Comparison of ENCODE assay signal across 1 cellular context in the genomic region with DNA sequence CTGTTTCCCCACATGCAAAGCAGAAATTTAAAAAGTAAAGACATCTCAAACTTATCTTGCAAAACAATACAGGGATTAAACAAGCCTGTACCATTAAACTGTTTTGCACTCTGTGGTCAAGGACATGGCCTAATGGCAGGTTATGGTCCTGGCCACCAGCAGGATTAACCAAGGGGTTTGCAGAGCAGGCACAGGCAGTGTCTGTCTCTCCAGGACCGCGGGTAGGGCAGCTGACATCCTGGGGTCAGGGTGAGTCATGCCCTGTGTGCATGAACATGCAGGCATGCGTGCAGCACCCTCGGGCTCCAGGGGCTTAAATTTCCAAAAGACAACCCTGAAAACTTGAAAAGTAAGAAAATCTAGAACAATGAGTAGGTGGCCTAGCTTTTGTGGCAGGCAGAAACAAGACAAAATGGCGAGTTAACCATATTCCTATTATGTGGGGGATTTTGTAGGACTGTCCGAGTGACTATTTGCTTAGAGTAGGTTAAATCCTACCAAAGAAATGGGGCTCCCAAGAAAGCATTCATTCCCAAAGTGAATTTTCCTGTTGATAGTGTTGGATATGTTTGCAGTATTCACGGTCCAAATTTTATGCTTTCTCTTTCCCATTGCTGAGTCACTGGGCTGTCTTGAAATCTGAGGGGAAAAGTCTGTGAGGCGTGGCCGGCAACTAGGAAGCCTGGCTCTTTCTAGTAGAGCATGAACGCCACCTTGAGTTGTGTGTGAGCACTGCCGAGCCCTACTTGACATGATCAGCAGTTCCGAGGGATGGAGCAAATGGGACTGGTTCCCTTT.
TF ChIP-seq lines count a peak whose summit lies in the region.

No MANE protein-coding gene starts in this region.

TF ChIP-seq in HepG2, 621 proteins besides CTCF, POLR2A, EP300 and RAD21 (continued from another document and continues in another):
- TF ChIP-seq, protein P1, sequence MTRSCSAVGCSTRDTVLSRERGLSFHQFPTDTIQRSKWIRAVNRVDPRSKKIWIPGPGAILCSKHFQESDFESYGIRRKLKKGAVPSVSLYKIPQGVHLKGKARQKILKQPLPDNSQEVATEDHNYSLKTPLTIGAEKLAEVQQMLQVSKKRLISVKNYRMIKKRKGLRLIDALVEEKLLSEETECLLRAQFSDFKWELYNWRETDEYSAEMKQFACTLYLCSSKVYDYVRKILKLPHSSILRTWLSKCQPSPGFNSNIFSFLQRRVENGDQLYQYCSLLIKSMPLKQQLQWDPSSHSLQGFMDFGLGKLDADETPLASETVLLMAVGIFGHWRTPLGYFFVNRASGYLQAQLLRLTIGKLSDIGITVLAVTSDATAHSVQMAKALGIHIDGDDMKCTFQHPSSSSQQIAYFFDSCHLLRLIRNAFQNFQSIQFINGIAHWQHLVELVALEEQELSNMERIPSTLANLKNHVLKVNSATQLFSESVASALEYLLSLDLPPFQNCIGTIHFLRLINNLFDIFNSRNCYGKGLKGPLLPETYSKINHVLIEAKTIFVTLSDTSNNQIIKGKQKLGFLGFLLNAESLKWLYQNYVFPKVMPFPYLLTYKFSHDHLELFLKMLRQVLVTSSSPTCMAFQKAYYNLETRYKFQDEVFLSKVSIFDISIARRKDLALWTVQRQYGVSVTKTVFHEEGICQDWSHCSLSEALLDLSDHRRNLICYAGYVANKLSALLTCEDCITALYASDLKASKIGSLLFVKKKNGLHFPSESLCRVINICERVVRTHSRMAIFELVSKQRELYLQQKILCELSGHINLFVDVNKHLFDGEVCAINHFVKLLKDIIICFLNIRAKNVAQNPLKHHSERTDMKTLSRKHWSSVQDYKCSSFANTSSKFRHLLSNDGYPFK (CRISPR knock-in tag; IDR thresholded peaks at IDR 0.05; ENCODE audit: borderline replicate concordance) = peak; percentile 80; the same call in 1 of the 2 replicates
- TF ChIP-seq EEA1 (CRISPR knock-in tag; IDR thresholded peaks at IDR 0.05; ENCODE audit: borderline replicate concordance) = no peak
- TF ChIP-seq CEBPB (IDR thresholded peaks at IDR 0.05; ENCODE audit: borderline replicate concordance, low read depth, low read length) = no peak
- TF ChIP-seq ZNF460 (CRISPR knock-in tag; IDR thresholded peaks at IDR 0.05; ENCODE audit: borderline replicate concordance) = no peak; the same call in 1 of the 2 replicates
- TF ChIP-seq, protein P2, sequence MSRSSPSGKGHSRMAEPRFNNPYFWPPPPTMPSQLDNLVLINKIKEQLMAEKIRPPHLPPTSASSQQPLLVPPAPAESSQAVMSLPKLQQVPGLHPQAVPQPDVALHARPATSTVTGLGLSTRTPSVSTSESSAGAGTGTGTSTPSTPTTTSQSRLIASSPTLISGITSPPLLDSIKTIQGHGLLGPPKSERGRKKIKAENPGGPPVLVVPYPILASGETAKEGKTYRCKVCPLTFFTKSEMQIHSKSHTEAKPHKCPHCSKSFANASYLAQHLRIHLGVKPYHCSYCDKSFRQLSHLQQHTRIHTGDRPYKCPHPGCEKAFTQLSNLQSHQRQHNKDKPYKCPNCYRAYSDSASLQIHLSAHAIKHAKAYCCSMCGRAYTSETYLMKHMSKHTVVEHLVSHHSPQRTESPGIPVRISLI (CRISPR knock-in tag; IDR thresholded peaks at IDR 0.05; ENCODE audit: borderline replicate concordance) = peak; percentile 71; the same call in 1 of the 2 replicates
- peak; percentile 92 for TF ChIP-seq ZNF878 (CRISPR knock-in tag; IDR thresholded peaks at IDR 0.05)
- TF ChIP-seq, protein P3, sequence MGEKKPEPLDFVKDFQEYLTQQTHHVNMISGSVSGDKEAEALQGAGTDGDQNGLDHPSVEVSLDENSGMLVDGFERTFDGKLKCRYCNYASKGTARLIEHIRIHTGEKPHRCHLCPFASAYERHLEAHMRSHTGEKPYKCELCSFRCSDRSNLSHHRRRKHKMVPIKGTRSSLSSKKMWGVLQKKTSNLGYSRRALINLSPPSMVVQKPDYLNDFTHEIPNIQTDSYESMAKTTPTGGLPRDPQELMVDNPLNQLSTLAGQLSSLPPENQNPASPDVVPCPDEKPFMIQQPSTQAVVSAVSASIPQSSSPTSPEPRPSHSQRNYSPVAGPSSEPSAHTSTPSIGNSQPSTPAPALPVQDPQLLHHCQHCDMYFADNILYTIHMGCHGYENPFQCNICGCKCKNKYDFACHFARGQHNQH (CRISPR knock-in tag; IDR thresholded peaks at IDR 0.05) = peak; percentile 78
- peak; percentile 81 for TF ChIP-seq ZNF614 (CRISPR knock-in tag; IDR thresholded peaks at IDR 0.05; ENCODE audit: borderline replicate concordance)
- TF ChIP-seq PHF20 (CRISPR knock-in tag; IDR thresholded peaks at IDR 0.05) = peak; percentile 45; the same call in 1 of the 2 replicates
- TF ChIP-seq XRCC5 (optimal IDR thresholded peaks at IDR 0.05; ENCODE audit: low read length) = peak; percentile 87
- peak; percentile 59 for TF ChIP-seq ZBTB7B (CRISPR knock-in tag; IDR thresholded peaks at IDR 0.05)
- peak; percentile 94; the same call in 1 of the 2 replicates for TF ChIP-seq ZNF292 (CRISPR knock-in tag; IDR thresholded peaks at IDR 0.05; ENCODE audit: borderline replicate concordance, low read depth)
- peak; percentile 89 for TF ChIP-seq ZNF781 (CRISPR knock-in tag; IDR thresholded peaks at IDR 0.05; ENCODE audit: borderline replicate concordance, not compliant biosample characterization)
- TF ChIP-seq, protein P4, sequence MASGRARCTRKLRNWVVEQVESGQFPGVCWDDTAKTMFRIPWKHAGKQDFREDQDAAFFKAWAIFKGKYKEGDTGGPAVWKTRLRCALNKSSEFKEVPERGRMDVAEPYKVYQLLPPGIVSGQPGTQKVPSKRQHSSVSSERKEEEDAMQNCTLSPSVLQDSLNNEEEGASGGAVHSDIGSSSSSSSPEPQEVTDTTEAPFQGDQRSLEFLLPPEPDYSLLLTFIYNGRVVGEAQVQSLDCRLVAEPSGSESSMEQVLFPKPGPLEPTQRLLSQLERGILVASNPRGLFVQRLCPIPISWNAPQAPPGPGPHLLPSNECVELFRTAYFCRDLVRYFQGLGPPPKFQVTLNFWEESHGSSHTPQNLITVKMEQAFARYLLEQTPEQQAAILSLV (CRISPR knock-in tag; IDR thresholded peaks at IDR 0.05; ENCODE audit: borderline replicate concordance) = peak; percentile 65; the same call in 1 of the 2 replicates
- TF ChIP-seq GABPB1 (CRISPR knock-in tag; IDR thresholded peaks at IDR 0.05) = peak; percentile 68
- TF ChIP-seq, protein P5, sequence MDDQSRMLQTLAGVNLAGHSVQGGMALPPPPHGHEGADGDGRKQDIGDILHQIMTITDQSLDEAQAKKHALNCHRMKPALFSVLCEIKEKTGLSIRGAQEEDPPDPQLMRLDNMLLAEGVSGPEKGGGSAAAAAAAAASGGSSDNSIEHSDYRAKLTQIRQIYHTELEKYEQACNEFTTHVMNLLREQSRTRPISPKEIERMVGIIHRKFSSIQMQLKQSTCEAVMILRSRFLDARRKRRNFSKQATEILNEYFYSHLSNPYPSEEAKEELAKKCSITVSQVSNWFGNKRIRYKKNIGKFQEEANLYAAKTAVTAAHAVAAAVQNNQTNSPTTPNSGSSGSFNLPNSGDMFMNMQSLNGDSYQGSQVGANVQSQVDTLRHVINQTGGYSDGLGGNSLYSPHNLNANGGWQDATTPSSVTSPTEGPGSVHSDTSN (CRISPR knock-in tag; IDR thresholded peaks at IDR 0.05; ENCODE audit: borderline replicate concordance) = no peak
- peak; percentile 38; the same call in 1 of the 2 replicates for TF ChIP-seq POLR2AphosphoS5 (IDR thresholded peaks at IDR 0.05; ENCODE audit: low read depth, low read length)
- TF ChIP-seq ZNF776 (CRISPR knock-in tag; IDR thresholded peaks at IDR 0.05) = no peak
- TF ChIP-seq RFXAP (CRISPR knock-in tag; IDR thresholded peaks at IDR 0.05; ENCODE audit: borderline replicate concordance) = peak; percentile 61; the same call in 1 of the 2 replicates
- TF ChIP-seq NFIC (IDR thresholded peaks at IDR 0.05; ENCODE audit: low read length) = peak; percentile 74
- TF ChIP-seq TBX2 (CRISPR knock-in tag; IDR thresholded peaks at IDR 0.05; ENCODE audit: borderline replicate concordance) = peak; percentile 94
- TF ChIP-seq, protein P6, sequence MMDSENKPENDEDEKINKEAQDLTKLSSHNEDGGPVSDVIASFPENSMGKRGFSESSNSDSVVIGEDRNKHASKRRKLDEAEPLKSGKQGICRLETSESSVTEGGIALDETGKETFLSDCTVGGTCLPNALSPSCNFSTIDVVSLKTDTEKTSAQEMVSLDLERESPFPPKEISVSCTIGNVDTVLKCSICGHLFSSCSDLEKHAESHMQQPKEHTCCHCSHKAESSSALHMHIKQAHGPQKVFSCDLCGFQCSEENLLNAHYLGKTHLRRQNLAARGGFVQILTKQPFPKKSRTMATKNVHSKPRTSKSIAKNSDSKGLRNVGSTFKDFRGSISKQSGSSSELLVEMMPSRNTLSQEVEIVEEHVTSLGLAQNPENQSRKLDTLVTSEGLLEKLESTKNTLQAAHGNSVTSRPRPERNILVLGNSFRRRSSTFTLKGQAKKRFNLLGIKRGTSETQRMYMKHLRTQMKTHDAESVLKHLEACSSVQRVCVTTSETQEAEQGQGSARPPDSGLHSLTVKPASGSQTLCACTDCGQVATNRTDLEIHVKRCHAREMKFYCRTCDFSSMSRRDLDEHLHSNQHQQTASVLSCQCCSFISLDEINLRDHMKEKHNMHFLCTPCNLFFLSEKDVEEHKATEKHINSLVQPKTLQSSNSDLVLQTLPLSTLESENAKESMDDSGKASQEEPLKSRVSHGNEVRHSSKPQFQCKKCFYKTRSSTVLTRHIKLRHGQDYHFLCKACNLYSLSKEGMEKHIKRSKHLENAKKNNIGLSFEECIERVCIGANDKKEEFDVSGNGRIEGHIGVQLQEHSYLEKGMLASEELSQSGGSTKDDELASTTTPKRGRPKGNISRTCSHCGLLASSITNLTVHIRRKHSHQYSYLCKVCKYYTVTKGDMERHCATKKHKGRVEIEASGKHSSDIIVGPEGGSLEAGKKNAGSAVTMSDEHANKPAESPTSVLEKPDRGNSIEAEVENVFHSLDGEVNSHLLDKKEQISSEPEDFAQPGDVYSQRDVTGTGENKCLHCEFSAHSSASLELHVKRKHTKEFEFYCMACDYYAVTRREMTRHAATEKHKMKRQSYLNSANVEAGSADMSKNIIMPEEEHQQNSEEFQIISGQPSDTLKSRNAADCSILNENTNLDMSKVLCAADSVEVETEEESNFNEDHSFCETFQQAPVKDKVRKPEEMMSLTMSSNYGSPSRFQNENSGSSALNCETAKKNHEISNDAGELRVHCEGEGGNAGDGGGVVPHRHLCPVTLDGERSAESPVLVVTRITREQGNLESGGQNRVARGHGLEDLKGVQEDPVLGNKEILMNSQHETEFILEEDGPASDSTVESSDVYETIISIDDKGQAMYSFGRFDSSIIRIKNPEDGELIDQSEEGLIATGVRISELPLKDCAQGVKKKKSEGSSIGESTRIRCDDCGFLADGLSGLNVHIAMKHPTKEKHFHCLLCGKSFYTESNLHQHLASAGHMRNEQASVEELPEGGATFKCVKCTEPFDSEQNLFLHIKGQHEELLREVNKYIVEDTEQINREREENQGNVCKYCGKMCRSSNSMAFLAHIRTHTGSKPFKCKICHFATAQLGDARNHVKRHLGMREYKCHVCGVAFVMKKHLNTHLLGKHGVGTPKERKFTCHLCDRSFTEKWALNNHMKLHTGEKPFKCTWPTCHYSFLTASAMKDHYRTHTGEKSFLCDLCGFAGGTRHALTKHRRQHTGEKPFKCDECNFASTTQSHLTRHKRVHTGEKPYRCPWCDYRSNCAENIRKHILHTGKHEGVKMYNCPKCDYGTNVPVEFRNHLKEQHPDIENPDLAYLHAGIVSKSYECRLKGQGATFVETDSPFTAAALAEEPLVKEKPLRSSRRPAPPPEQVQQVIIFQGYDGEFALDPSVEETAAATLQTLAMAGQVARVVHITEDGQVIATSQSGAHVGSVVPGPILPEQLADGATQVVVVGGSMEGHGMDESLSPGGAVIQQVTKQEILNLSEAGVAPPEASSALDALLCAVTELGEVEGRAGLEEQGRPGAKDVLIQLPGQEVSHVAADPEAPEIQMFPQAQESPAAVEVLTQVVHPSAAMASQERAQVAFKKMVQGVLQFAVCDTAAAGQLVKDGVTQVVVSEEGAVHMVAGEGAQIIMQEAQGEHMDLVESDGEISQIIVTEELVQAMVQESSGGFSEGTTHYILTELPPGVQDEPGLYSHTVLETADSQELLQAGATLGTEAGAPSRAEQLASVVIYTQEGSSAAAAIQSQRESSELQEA (CRISPR knock-in tag; IDR thresholded peaks at IDR 0.05; ENCODE audit: not compliant biosample characterization) = no peak
- TF ChIP-seq NFYC (CRISPR knock-in tag; IDR thresholded peaks at IDR 0.05) = peak; percentile 38; the same call in 1 of the 2 replicates
- 0 out of 2 replicates have a peak, but pooled peaks have one; percentile 51 for TF ChIP-seq ZBTB42 (CRISPR knock-in tag; IDR thresholded peaks at IDR 0.05)
- TF ChIP-seq, protein P7, sequence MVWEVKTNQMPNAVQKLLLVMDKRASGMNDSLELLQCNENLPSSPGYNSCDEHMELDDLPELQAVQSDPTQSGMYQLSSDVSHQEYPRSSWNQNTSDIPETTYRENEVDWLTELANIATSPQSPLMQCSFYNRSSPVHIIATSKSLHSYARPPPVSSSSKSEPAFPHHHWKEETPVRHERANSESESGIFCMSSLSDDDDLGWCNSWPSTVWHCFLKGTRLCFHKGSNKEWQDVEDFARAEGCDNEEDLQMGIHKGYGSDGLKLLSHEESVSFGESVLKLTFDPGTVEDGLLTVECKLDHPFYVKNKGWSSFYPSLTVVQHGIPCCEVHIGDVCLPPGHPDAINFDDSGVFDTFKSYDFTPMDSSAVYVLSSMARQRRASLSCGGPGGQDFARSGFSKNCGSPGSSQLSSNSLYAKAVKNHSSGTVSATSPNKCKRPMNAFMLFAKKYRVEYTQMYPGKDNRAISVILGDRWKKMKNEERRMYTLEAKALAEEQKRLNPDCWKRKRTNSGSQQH (CRISPR knock-in tag; IDR thresholded peaks at IDR 0.05; ENCODE audit: low read depth) = peak; percentile 56; the same call in 1 of the 2 replicates
- peak; percentile 95 for TF ChIP-seq ZNF644 (CRISPR knock-in tag; IDR thresholded peaks at IDR 0.05; ENCODE audit: low read depth)
- 0 out of 2 replicates have a peak, but pooled peaks have one; percentile 22 for TF ChIP-seq ZNF777 (CRISPR knock-in tag; IDR thresholded peaks at IDR 0.05)
- TF ChIP-seq FIP1L1 (IDR thresholded peaks at IDR 0.05; ENCODE audit: borderline replicate concordance, insufficient read depth, low read depth, low read length) = no peak
- peak; percentile 59; the same call in 1 of the 2 replicates for TF ChIP-seq ZNF264 (CRISPR knock-in tag; IDR thresholded peaks at IDR 0.05)
- TF ChIP-seq SNRNP70 (IDR thresholded peaks at IDR 0.05; ENCODE audit: low read depth, low read length) = no peak
- 0 out of 2 replicates have a peak, but pooled peaks have one; percentile 73 for TF ChIP-seq ZNF564 (CRISPR knock-in tag; IDR thresholded peaks at IDR 0.05)
- no peak for TF ChIP-seq ZFP41 (CRISPR knock-in tag; IDR thresholded peaks at IDR 0.05; ENCODE audit: borderline replicate concordance)
- TF ChIP-seq DPF2 (CRISPR knock-in tag; IDR thresholded peaks at IDR 0.05; ENCODE audit: borderline replicate concordance, low read depth) = peak; percentile 88
- TF ChIP-seq, protein P8, sequence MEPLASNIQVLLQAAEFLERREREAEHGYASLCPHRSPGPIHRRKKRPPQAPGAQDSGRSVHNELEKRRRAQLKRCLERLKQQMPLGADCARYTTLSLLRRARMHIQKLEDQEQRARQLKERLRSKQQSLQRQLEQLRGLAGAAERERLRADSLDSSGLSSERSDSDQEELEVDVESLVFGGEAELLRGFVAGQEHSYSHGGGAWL (CRISPR knock-in tag; IDR thresholded peaks at IDR 0.05) = peak; percentile 57; the same call in 1 of the 2 replicates
- 0 out of 2 replicates have a peak, but pooled peaks have one; percentile 61 for TF ChIP-seq ZNF567 (CRISPR knock-in tag; IDR thresholded peaks at IDR 0.05; ENCODE audit: borderline replicate concordance)
- TF ChIP-seq, protein P9, sequence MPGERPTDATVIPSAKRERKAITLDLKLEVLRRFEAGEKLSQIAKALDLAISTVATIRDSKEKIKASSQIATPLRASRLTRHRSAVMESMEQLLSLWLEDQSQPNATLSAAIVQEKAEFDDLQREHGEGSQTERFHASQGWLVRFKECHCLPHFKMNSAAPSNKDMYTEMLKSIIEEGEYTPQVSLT (CRISPR knock-in tag; IDR thresholded peaks at IDR 0.05; ENCODE audit: borderline replicate concordance, low read depth) = no peak
- peak; percentile 72 for TF ChIP-seq KDM3A (CRISPR knock-in tag; IDR thresholded peaks at IDR 0.05; ENCODE audit: low read depth)
- TF ChIP-seq ELF1 (CRISPR knock-in tag; IDR thresholded peaks at IDR 0.05) = peak; percentile 32
